ENCODE assay signal across 9 cellular contexts in the genomic region with DNA sequence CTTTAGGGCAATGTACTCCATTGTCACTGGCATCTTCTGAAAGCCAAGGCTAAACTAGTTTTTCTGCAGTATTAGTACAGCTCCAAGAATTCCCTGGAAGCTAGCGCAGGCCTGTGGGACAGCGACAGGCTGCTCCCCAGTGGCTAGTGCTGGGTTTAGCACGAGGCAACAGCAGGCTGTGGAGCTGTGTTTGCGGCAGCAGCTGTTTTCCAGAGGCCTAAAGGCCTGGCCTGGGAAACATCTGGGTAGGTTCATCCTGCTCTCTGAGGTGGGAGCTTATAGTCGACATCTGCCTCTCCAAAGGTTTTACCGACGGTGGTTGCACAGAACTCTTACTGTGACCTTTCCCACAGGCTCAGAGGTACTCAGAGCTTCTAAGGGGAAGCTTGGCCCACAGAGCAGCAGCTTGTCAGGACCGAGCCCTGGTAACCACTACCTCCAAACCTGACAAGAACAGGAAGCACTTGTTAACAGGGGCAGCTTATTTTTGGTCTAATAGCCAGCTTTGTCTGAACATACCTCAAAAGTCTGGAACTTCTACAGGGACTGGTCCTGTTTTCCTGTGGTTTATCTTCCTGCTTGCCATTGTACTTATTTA. TPM values are rescaled to one million over a fixed set of nuclear protein-coding genes. Genes with fewer than 3 reads are reported as not detected.
A peak's percentile ranks its signal among the peaks of the same experiment; 100 is the strongest.
DNase-seq lines count a peak whose midpoint lies in the region; ATAC-seq, FAIRE-seq and TF ChIP-seq lines count a peak whose summit lies in the region.
"Had no signal": no experiment of that assay in that cellular context is flagged by ENCODE, and none has a peak within 500 bp of the region (broad histone marks: within the 10 kb centered on the region; RNA-seq: fewer than 3 reads in every experiment).

No MANE protein-coding gene starts in this region.

- no peaks in the 10 kb centered on the region for H3K27me3 ChIP-seq in endothelial cell of umbilical vein (ENCODE audit: control insufficient read depth in 2 of 2, insufficient read depth in 2 of 2, low read length in 2 of 2)
- no peaks in the 10 kb centered on the region for H3K27me3 ChIP-seq in Karpas-422 (ENCODE audit: low read length)

- no peaks in the 10 kb centered on the region for H3K9me2 ChIP-seq in Karpas-422 (replicated peaks; ENCODE audit: insufficient read depth, low read length)

- peak; percentile 17 to 37 for TF ChIP-seq CTCF in endothelial cell of umbilical vein (IDR thresholded peaks at IDR 0.05; ENCODE audit: extremely low read depth in 1 of 2, insufficient read depth in 1 of 2, low read depth in 1 of 2, low read length in 2 of 2)

- dilution Hi-C loops in endothelial cell of umbilical vein (cut with MboI; ENCODE audit: extremely low pct_ligation_motif_present, low sequenced_read_pairs): no loop called here

- TF ChIP-seq POLR2A in endothelial cell of umbilical vein (IDR thresholded peaks at IDR 0.05; ENCODE audit: low read depth, low read length): peak; percentile 60

- H4K20me1 ChIP-seq in endothelial cell of umbilical vein (replicated peaks; ENCODE audit: control insufficient read depth, extremely low read depth, insufficient read depth, low read length) (no peaks in the 10 kb centered on the region), Karpas-422 (ENCODE audit: insufficient read depth, low read depth, low read length) (no peaks in the 10 kb centered on the region)

- intact Hi-C loops in endothelial cell of umbilical vein (cut with micrococcal nuclease): loop anchor here (1.0 to 5.0 kb wide), 2 partner anchors 222 to 452 kb away; no protein-coding TSS in a partner anchor

- H3K4me2 ChIP-seq in endothelial cell of umbilical vein (ENCODE audit: insufficient read depth, low read length) (no peak overlapping the region), Karpas-422 (ENCODE audit: low read depth, low read length, poor library complexity, severe bottlenecking) (no peak overlapping the region)

- H2AFZ ChIP-seq in endothelial cell of umbilical vein (ENCODE audit: low read depth, low read length) (no peak overlapping the region), Karpas-422 (ENCODE audit: low read length) (no peak overlapping the region)

- no peaks in the 10 kb centered on the region for H3K9me3 Mint-ChIP-seq in naive thymus-derived CD8-positive, alpha-beta T cell
- H3K9me3 Mint-ChIP-seq: naive B cell had no signal

- H3K27ac ChIP-seq in endothelial cell of umbilical vein (ENCODE audit: insufficient read depth, low read depth, low read length): no peak overlapping the region
- H3K27ac ChIP-seq in Karpas-422 (ENCODE audit: low read length): no peak overlapping the region

- peaks cover 0 to 61% (median 1%) of the 10 kb centered on the region in 3 donors for H3K36me3 Mint-ChIP-seq in naive thymus-derived CD8-positive, alpha-beta T cell

- H3K4me1 ChIP-seq in endothelial cell of umbilical vein (ENCODE audit: control insufficient read depth, extremely low read depth, insufficient read depth, low read length) (no peaks in the 10 kb centered on the region), Karpas-422 (ENCODE audit: low read length) (no peaks in the 10 kb centered on the region)

- H3K4me3 ChIP-seq in endothelial cell of umbilical vein (replicated peaks in 1 of 3; ENCODE audit: insufficient read depth in 1 of 3, low read depth in 1 of 3, low read length in 3 of 3) (no peak overlapping the region), Karpas-422 (ENCODE audit: low read length) (no peak overlapping the region)

- in situ Hi-C loops in G401 (cut with HindIII; ENCODE audit: low sequenced_read_pairs): no loop called here

- POLR2A ChIA-PET in endothelial cell of umbilical vein (lab: Charles Lee): no interaction called here
- POLR2A ChIA-PET in naive thymus-derived CD8-positive, alpha-beta T cell (lab: Charles Lee): interaction anchor here (0.7 to 1.5 kb wide), 4 partner anchors 17 to 310 kb away, joined by 3 to 7 read pairs (median 3); a partner anchor contains a TSS

- no peaks in the 10 kb centered on the region for H3K9me3 ChIP-seq in endothelial cell of umbilical vein (replicated peaks; ENCODE audit: control insufficient read depth, insufficient read depth, low read length)
- H3K9me3 ChIP-seq in Karpas-422 (ENCODE audit: low read length): no peaks in the 10 kb centered on the region

- peak in 1 of 2 donors; percentile 41 for ATAC-seq in naive thymus-derived CD8-positive, alpha-beta T cell
- ATAC-seq in HG02884 (IDR thresholded peaks at IDR 0.05; ENCODE audit: unreplicated experiment): no peak

- H3K27ac Mint-ChIP-seq in naive thymus-derived CD8-positive, alpha-beta T cell: peak overlapping the region; percentile 29 to 92 (median 82)

- DNase-seq in G401 (ENCODE audit: low spot score) (peak; percentile 39), NCI-H524 treated with DMSO at 0.1 percent for 48 hours (lab: John Stamatoyannopoulos, UW) (peak; percentile 20), endothelial cell of umbilical vein (ENCODE audit: low read depth, low spot score) (peak; percentile 24), NCI-H446 (lab: John Stamatoyannopoulos, UW) (no peak), Karpas-422 (no peak), T1000 (lab: John Stamatoyannopoulos, UW) (no peak)
- no peak for DNase-seq in naive thymus-derived CD8-positive, alpha-beta T cell
- DNase-seq: naive B cell had no signal

- no peak for FAIRE-seq in endothelial cell of umbilical vein (lab: Jason Lieb, UNC)

- no TSS peak for BruUV-seq in endothelial cell of umbilical vein (replicated peaks; lab: Mats Ljungman, UMichigan)

- H3K36me3 ChIP-seq in endothelial cell of umbilical vein (ENCODE audit: control insufficient read depth in 2 of 2, extremely low read depth in 1 of 2, insufficient read depth in 2 of 2, low read length in 2 of 2): peaks cover 7 to 12% of the 10 kb centered on the region in 2 experiments
- peaks cover 4% of the 10 kb centered on the region; the same call in 1 of the 2 replicates for H3K36me3 ChIP-seq in Karpas-422 (ENCODE audit: insufficient read depth, low read length)

- H3K79me2 ChIP-seq in endothelial cell of umbilical vein (ENCODE audit: control insufficient read depth, insufficient read depth, low read length): no peaks in the 10 kb centered on the region
- no peaks in the 10 kb centered on the region for H3K79me2 ChIP-seq in Karpas-422 (ENCODE audit: low read length)

- CTCF ChIA-PET in endothelial cell of umbilical vein (lab: Charles Lee): interaction anchor here (0.5 to 2.0 kb wide), 10 partner anchors 12 to 451 kb away, joined by 3 to 25 read pairs (median 3); no protein-coding TSS in a partner anchor

- H3K4me3 Mint-ChIP-seq in naive thymus-derived CD8-positive, alpha-beta T cell: no peak overlapping the region
- H3K4me3 Mint-ChIP-seq: naive B cell had no signal

- peaks cover 5 to 22% (median 6%) of the 10 kb centered on the region in 4 donors for H3K4me1 Mint-ChIP-seq in naive thymus-derived CD8-positive, alpha-beta T cell

- H3K9ac ChIP-seq in endothelial cell of umbilical vein (replicated peaks; ENCODE audit: extremely low read depth, insufficient read depth, low read length): no peak overlapping the region
- H3K9ac ChIP-seq in Karpas-422 (ENCODE audit: low read length): no peak overlapping the region

- H3K27me3 Mint-ChIP-seq in naive thymus-derived CD8-positive, alpha-beta T cell: no peaks in the 10 kb centered on the region
- H3K27me3 Mint-ChIP-seq: naive B cell had no signal

- no peaks in the 10 kb centered on the region for H3K9me1 ChIP-seq in endothelial cell of umbilical vein (replicated peaks; ENCODE audit: control insufficient read depth, extremely low read depth, insufficient read depth, low read length)

RNA-seq across cellular contexts. Expression of a gene that starts 17.2 kb away (rescaled TPM):
- total RNA-seq in G401 (2014; rRNA removed; shearing (Covaris generic)): 25.9 and 37.3 TPM in 2 replicates
- total RNA-seq in endothelial cell of umbilical vein: 32.6 and 39.9 TPM in 2 replicates
- polyA plus RNA-seq in endothelial cell of umbilical vein: 15.8 and 16.9 TPM in 2 replicates
- 13.0 and 15.9 TPM in 2 replicates for polyA plus RNA-seq in endothelial cell of umbilical vein (2011; cell fraction: cytosol; rRNA removed)
- polyA plus RNA-seq in endothelial cell of umbilical vein (2011; cell fraction: nucleus; rRNA removed): 65.5 and 82.5 TPM in 2 replicates
- 15.3 and 15.6 TPM in 2 replicates for polyA plus RNA-seq in endothelial cell of umbilical vein (2012)
- polyA minus RNA-seq in endothelial cell of umbilical vein: 26.4 and 29.5 TPM in 2 replicates
- 15.1 TPM for polyA minus RNA-seq in endothelial cell of umbilical vein (2011; cell fraction: cytosol; rRNA and poly(A)+ RNA removed)
- 29.6 and 30.5 TPM in 2 replicates for polyA minus RNA-seq in endothelial cell of umbilical vein (2011; cell fraction: nucleus; rRNA and poly(A)+ RNA removed)
- total RNA-seq in naive thymus-derived CD8-positive, alpha-beta T cell: 10 to 100 TPM; 87.0 to 96.5 TPM
- 10 to 100 TPM in 1 of 3 donors, 1 to 10 TPM in 2; 4.2 to 10.5 (median 6.7) TPM for polyA plus RNA-seq in naive thymus-derived CD8-positive, alpha-beta T cell
- total RNA-seq in Karpas-422 (2014; rRNA removed; shearing (Covaris generic); ENCODE audit: low replicate concordance): 17.4 and 20.1 TPM in 2 replicates

RNA-seq across cellular contexts. Expression of a gene that starts 55.4 kb away (rescaled TPM):
- 23.9 and 37.5 TPM in 2 replicates for total RNA-seq in G401 (2014; rRNA removed; shearing (Covaris generic))
- total RNA-seq in endothelial cell of umbilical vein: 11.0 and 12.0 TPM in 2 replicates
- 5.6 and 6.5 TPM in 2 replicates for polyA plus RNA-seq in endothelial cell of umbilical vein
- 8.3 and 10.6 TPM in 2 replicates for polyA plus RNA-seq in endothelial cell of umbilical vein (2011; cell fraction: cytosol; rRNA removed)
- polyA plus RNA-seq in endothelial cell of umbilical vein (2011; cell fraction: nucleus; rRNA removed): 9.0 and 12.2 TPM in 2 replicates
- 3.9 and 9.1 TPM in 2 replicates for polyA plus RNA-seq in endothelial cell of umbilical vein (2012)
- polyA minus RNA-seq in endothelial cell of umbilical vein: 7.1 and 9.1 TPM in 2 replicates
- polyA minus RNA-seq in endothelial cell of umbilical vein (2011; cell fraction: cytosol; rRNA and poly(A)+ RNA removed): 22.6 TPM
- 4.3 and 6.8 TPM in 2 replicates for polyA minus RNA-seq in endothelial cell of umbilical vein (2011; cell fraction: nucleus; rRNA and poly(A)+ RNA removed)
- total RNA-seq in naive thymus-derived CD8-positive, alpha-beta T cell: 1 to 10 TPM; 1.0 to 1.2 TPM
- polyA plus RNA-seq in naive thymus-derived CD8-positive, alpha-beta T cell: under 1 TPM in 1 of 3 donors, not detected in 2; 0.18 TPM
- 9.9 and 14.6 TPM in 2 replicates for total RNA-seq in Karpas-422 (2014; rRNA removed; shearing (Covaris generic); ENCODE audit: low replicate concordance)

RNA-seq across cellular contexts. Expression of a gene that starts 55.6 kb away (rescaled TPM):
- total RNA-seq in G401 (2014; rRNA removed; shearing (Covaris generic)): 22.8 and 34.3 TPM in 2 replicates
- total RNA-seq in endothelial cell of umbilical vein: 38.4 and 42.0 TPM in 2 replicates
- 15.9 and 16.0 TPM in 2 replicates for polyA plus RNA-seq in endothelial cell of umbilical vein
- 16.8 and 21.4 TPM in 2 replicates for polyA plus RNA-seq in endothelial cell of umbilical vein (2011; cell fraction: cytosol; rRNA removed)
- 37.8 and 45.2 TPM in 2 replicates for polyA plus RNA-seq in endothelial cell of umbilical vein (2011; cell fraction: nucleus; rRNA removed)
- polyA plus RNA-seq in endothelial cell of umbilical vein (2012): 22.5 and 33.4 TPM in 2 replicates
- polyA minus RNA-seq in endothelial cell of umbilical vein: 32.2 and 48.4 TPM in 2 replicates
- 23.1 TPM for polyA minus RNA-seq in endothelial cell of umbilical vein (2011; cell fraction: cytosol; rRNA and poly(A)+ RNA removed)
- polyA minus RNA-seq in endothelial cell of umbilical vein (2011; cell fraction: nucleus; rRNA and poly(A)+ RNA removed): 40.2 and 51.2 TPM in 2 replicates
- 10 to 100 TPM; 78.3 to 89.1 TPM for total RNA-seq in naive thymus-derived CD8-positive, alpha-beta T cell
- 10 to 100 TPM; 31.2 to 36.5 (median 35.5) TPM for polyA plus RNA-seq in naive thymus-derived CD8-positive, alpha-beta T cell
- total RNA-seq in Karpas-422 (2014; rRNA removed; shearing (Covaris generic); ENCODE audit: low replicate concordance): 17.1 and 26.3 TPM in 2 replicates

Comparison
In these comparisons a context has a peak if more than half of its experiments do, and no peak if none do; other contexts are left out.
1. DNase-seq: peak in G401 (single experiment), NCI-H524 treated with DMSO at 0.1 percent for 48 hours (single experiment) and endothelial cell of umbilical vein (single experiment); none in naive thymus-derived CD8-positive, alpha-beta T cell (0 of 10), NCI-H446 (0 of 2), Karpas-422 (single experiment) and T1000 (single experiment).